Comparison of ENCODE assay signal across 1 cellular context in the genomic region with DNA sequence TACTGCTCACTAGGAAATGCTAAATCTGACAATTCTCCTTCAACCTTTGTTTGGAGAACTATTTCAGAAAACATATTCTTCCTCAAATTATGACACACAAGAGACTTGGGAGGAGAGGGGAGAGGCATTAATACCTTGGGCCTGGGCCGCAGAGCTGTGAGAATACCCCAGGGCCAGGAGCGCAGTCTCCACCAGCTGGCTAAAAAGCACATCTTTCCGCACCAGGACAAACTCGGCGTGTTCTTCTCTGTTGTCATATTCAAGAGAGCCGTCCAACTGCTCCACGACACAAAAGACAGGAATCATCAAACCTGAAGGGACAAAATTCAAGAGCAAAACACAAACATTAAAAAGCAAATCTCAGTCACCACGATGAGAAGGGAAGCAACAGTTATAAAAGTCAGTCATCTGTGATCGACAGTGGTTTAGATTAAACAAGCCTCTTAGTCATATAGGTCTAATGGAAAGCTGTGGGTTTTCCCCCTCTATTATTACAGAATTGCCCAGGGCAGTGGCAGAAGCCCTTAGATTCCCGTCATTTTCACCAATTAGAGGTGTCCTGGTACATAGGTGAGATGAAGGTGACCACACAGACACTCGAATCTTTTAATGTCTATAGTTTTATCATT.
TF ChIP-seq lines count a peak whose summit lies in the region.

No MANE protein-coding gene starts in this region.

TF ChIP-seq in HCT116, 20 proteins besides CTCF, POLR2A, EP300 and RAD21 (continued from another document):
- TF ChIP-seq, protein P1, sequence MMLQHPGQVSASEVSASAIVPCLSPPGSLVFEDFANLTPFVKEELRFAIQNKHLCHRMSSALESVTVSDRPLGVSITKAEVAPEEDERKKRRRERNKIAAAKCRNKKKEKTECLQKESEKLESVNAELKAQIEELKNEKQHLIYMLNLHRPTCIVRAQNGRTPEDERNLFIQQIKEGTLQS (IDR thresholded peaks at IDR 0.05) = no peak
- no peak for TF ChIP-seq CEBPB (IDR thresholded peaks at IDR 0.05; ENCODE audit: low read depth)
- no peak for TF ChIP-seq YY1 (IDR thresholded peaks at IDR 0.05; ENCODE audit: extremely low read depth, insufficient replicate concordance, low read depth, low read length)
- TF ChIP-seq, protein P2, sequence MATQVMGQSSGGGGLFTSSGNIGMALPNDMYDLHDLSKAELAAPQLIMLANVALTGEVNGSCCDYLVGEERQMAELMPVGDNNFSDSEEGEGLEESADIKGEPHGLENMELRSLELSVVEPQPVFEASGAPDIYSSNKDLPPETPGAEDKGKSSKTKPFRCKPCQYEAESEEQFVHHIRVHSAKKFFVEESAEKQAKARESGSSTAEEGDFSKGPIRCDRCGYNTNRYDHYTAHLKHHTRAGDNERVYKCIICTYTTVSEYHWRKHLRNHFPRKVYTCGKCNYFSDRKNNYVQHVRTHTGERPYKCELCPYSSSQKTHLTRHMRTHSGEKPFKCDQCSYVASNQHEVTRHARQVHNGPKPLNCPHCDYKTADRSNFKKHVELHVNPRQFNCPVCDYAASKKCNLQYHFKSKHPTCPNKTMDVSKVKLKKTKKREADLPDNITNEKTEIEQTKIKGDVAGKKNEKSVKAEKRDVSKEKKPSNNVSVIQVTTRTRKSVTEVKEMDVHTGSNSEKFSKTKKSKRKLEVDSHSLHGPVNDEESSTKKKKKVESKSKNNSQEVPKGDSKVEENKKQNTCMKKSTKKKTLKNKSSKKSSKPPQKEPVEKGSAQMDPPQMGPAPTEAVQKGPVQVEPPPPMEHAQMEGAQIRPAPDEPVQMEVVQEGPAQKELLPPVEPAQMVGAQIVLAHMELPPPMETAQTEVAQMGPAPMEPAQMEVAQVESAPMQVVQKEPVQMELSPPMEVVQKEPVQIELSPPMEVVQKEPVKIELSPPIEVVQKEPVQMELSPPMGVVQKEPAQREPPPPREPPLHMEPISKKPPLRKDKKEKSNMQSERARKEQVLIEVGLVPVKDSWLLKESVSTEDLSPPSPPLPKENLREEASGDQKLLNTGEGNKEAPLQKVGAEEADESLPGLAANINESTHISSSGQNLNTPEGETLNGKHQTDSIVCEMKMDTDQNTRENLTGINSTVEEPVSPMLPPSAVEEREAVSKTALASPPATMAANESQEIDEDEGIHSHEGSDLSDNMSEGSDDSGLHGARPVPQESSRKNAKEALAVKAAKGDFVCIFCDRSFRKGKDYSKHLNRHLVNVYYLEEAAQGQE (IDR thresholded peaks at IDR 0.05; ENCODE audit: low read depth) = no peak
- peak; percentile 54; the same call in 1 of the 2 replicates for TF ChIP-seq SP1 (IDR thresholded peaks at IDR 0.05; ENCODE audit: low read depth)
- TF ChIP-seq ZFX (IDR thresholded peaks at IDR 0.05) = no peak
- no peak for TF ChIP-seq EZH2 (IDR thresholded peaks at IDR 0.05)
- peak; percentile 40; the same call in 1 of the 2 replicates for TF ChIP-seq SIN3A (IDR thresholded peaks at IDR 0.05; ENCODE audit: low read depth)
- TF ChIP-seq EGR1 (IDR thresholded peaks at IDR 0.05; ENCODE audit: low read depth) = no peak
- 0 out of 2 replicates have a peak, but pooled peaks have one; percentile 28 for TF ChIP-seq CBX3 (IDR thresholded peaks at IDR 0.05; ENCODE audit: low read depth)
- no peak for TF ChIP-seq EZH2phosphoT487 (IDR thresholded peaks at IDR 0.05; ENCODE audit: borderline replicate concordance)
- no peak for TF ChIP-seq ZNF274 (IDR thresholded peaks at IDR 0.05; ENCODE audit: low read depth, low read length)
- TF ChIP-seq, protein P3, sequence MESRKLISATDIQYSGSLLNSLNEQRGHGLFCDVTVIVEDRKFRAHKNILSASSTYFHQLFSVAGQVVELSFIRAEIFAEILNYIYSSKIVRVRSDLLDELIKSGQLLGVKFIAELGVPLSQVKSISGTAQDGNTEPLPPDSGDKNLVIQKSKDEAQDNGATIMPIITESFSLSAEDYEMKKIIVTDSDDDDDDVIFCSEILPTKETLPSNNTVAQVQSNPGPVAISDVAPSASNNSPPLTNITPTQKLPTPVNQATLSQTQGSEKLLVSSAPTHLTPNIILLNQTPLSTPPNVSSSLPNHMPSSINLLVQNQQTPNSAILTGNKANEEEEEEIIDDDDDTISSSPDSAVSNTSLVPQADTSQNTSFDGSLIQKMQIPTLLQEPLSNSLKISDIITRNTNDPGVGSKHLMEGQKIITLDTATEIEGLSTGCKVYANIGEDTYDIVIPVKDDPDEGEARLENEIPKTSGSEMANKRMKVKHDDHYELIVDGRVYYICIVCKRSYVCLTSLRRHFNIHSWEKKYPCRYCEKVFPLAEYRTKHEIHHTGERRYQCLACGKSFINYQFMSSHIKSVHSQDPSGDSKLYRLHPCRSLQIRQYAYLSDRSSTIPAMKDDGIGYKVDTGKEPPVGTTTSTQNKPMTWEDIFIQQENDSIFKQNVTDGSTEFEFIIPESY (IDR thresholded peaks at IDR 0.05; ENCODE audit: extremely low read depth, insufficient replicate concordance, low read length) = no peak
- TF ChIP-seq JUND (IDR thresholded peaks at IDR 0.05) = peak; percentile 56
- no peak for TF ChIP-seq ELF1 (IDR thresholded peaks at IDR 0.05; ENCODE audit: borderline replicate concordance, low read depth)
- TF ChIP-seq, protein P4, sequence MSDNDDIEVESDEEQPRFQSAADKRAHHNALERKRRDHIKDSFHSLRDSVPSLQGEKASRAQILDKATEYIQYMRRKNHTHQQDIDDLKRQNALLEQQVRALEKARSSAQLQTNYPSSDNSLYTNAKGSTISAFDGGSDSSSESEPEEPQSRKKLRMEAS (IDR thresholded peaks at IDR 0.05) = 0 out of 2 replicates have a peak, but pooled peaks have one; percentile 8
- peak; percentile 37; the same call in 1 of the 2 replicates for TF ChIP-seq FOSL1 (IDR thresholded peaks at IDR 0.05; ENCODE audit: low read depth)
- TF ChIP-seq SRF (IDR thresholded peaks at IDR 0.05; ENCODE audit: low read depth) = peak; percentile 53; the same call in 1 of the 2 replicates
